28 cellular contexts compared by ENCODE assay signal in the genomic region with DNA sequence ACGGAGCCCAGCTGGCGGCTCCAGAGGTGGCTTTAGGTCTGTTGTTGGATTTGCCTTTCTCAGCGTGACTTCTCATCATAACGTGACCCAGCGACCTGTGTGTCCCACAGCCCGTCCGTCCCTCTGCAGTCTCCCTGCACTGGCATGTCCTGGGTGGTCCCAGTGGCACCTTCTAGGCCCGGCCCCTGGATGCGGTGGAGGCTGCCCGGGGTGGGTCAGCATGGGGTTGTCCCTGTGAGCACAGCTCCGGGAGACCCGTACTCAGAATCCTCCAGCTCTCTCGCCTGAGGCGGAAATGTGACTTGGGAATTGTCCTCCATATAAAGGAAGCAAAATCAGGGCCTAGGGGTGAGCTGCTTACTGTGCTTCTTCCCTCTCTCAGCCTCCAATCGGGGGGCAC. TPM values are rescaled to one million over a fixed set of nuclear protein-coding genes. Genes with fewer than 3 reads are reported as not detected.
A peak's percentile ranks its signal among the peaks of the same experiment; 100 is the strongest.
DNase-seq lines count a peak whose midpoint lies in the region; ATAC-seq and TF ChIP-seq lines count a peak whose summit lies in the region.
"Had no signal": no experiment of that assay in that cellular context is flagged by ENCODE, and none has a peak within 500 bp of the region (broad histone marks: within the 10 kb centered on the region; RNA-seq: fewer than 3 reads in every experiment).

No MANE protein-coding gene starts in this region.

- H3K4me3 Mint-ChIP-seq in activated naive CD8-positive, alpha-beta T cell treated with anti-CD3 and anti-CD28 coated beads for 36 hours, result no peak overlapping the region
- no peak overlapping the region for H3K4me3 Mint-ChIP-seq in activated naive CD8-positive, alpha-beta T cell treated with anti-CD3 and anti-CD28 coated beads, Interleukin-2, amount 50 U/mL, for 24 hours
- no peak overlapping the region for H3K4me3 Mint-ChIP-seq in nephron
- H3K4me3 Mint-ChIP-seq: activated T-cell treated with anti-CD3 and anti-CD28 coated beads, Interleukin-2, amount 50 U/mL, for 4 hours; effector memory CD8-positive, alpha-beta T cell had no signal

- H3K4me1 ChIP-seq in ascending aorta (peaks cover 3 to 33% of the 10 kb centered on the region in 2 donors), tibial artery (peaks cover 0 to 71% (median 47%) of the 10 kb centered on the region in 4 donors), thyroid gland (peaks cover 4 to 29% of the 10 kb centered on the region in 2 donors)

- intact Hi-C loops in ascending aorta (cut with DNase I), result loop anchor here (10.0 kb wide), 1 partner anchor 1885 kb away; no protein-coding TSS in a partner anchor
- intact Hi-C loops in tibial artery (cut with DNase I; ENCODE audit: low total_unique reads), result loop anchor here (5.0 kb wide), 1 partner anchor 67 kb away; the partner anchor contains the start of gene FOXK1
- intact Hi-C loops in thyroid gland (cut with DNase I), result loop anchor here (5.0 kb wide), 2 partner anchors 67 to 107 kb away; partner anchors contain the start of gene FOXK1

- H3K27ac ChIP-seq in ascending aorta, result peak overlapping the region; percentile 81 to 94
- peak overlapping the region; percentile 80 to 91 for H3K27ac ChIP-seq in tibial artery
- H3K27ac ChIP-seq in thyroid gland, result no peak overlapping the region
- H3K27ac ChIP-seq: 22Rv1, brain microvascular endothelial cell, colonic mucosa, hepatocyte, KMS-11, WERI-Rb-1 had no signal

- H3K27me3 Mint-ChIP-seq in activated naive CD8-positive, alpha-beta T cell treated with anti-CD3 and anti-CD28 coated beads for 36 hours, result no peaks in the 10 kb centered on the region
- H3K27me3 Mint-ChIP-seq in activated naive CD8-positive, alpha-beta T cell treated with anti-CD3 and anti-CD28 coated beads, Interleukin-2, amount 50 U/mL, for 24 hours, result no peaks in the 10 kb centered on the region
- H3K27me3 Mint-ChIP-seq in nephron (ENCODE audit: low read depth), result no peaks in the 10 kb centered on the region
- H3K27me3 Mint-ChIP-seq: CD8-positive, alpha-beta memory T cell; effector memory CD8-positive, alpha-beta T cell had no signal

- no peak for TF ChIP-seq POLR2A in thyroid gland (IDR thresholded peaks at IDR 0.05)

- peaks cover 46% of the 10 kb centered on the region for H3K4me1 Mint-ChIP-seq in activated naive CD8-positive, alpha-beta T cell treated with anti-CD3 and anti-CD28 coated beads for 36 hours
- peaks cover 53% of the 10 kb centered on the region for H3K4me1 Mint-ChIP-seq in activated naive CD8-positive, alpha-beta T cell treated with anti-CD3 and anti-CD28 coated beads, Interleukin-2, amount 50 U/mL, for 24 hours
- H3K4me1 Mint-ChIP-seq in nephron, result peaks cover 33% of the 10 kb centered on the region

- H3K27me3 ChIP-seq in ascending aorta, result no peaks in the 10 kb centered on the region
- H3K27me3 ChIP-seq in tibial artery, result no peaks in the 10 kb centered on the region
- no peaks in the 10 kb centered on the region for H3K27me3 ChIP-seq in thyroid gland
- H3K27me3 ChIP-seq: brain microvascular endothelial cell, colonic mucosa, hepatocyte had no signal

- H3K36me3 Mint-ChIP-seq in activated naive CD8-positive, alpha-beta T cell treated with anti-CD3 and anti-CD28 coated beads for 36 hours, result peaks cover 34% of the 10 kb centered on the region
- peaks cover 22% of the 10 kb centered on the region for H3K36me3 Mint-ChIP-seq in activated naive CD8-positive, alpha-beta T cell treated with anti-CD3 and anti-CD28 coated beads, Interleukin-2, amount 50 U/mL, for 24 hours (ENCODE audit: low read depth)
- H3K36me3 Mint-ChIP-seq in nephron (ENCODE audit: low read depth), result peaks cover 32% of the 10 kb centered on the region

- ATAC-seq in activated naive CD8-positive, alpha-beta T cell treated with anti-CD3 and anti-CD28 coated beads, Interleukin-2, amount 50 U/mL, for 24 hours, result no peak
- ATAC-seq in HG03432 (IDR thresholded peaks at IDR 0.05; ENCODE audit: unreplicated experiment) (no peak), HG02798 (IDR thresholded peaks at IDR 0.05; ENCODE audit: poor library complexity, unreplicated experiment) (no peak)
- ATAC-seq: activated T-cell treated with anti-CD3 and anti-CD28 coated beads, Interleukin-2, amount 50 U/mL, for 4 hours; effector memory CD8-positive, alpha-beta T cell had no signal

- H3K4me3 ChIP-seq in ascending aorta (no peak overlapping the region), tibial artery (no peak overlapping the region), thyroid gland (replicated peaks in 1 of 3) (no peak overlapping the region)
- H3K4me3 ChIP-seq: colonic mucosa, hepatocyte, smooth muscle cell had no signal

- peaks cover 1% of the 10 kb centered on the region for H3K9me3 Mint-ChIP-seq in activated naive CD8-positive, alpha-beta T cell treated with anti-CD3 and anti-CD28 coated beads for 36 hours
- H3K9me3 Mint-ChIP-seq in activated naive CD8-positive, alpha-beta T cell treated with anti-CD3 and anti-CD28 coated beads, Interleukin-2, amount 50 U/mL, for 24 hours, result no peaks in the 10 kb centered on the region
- H3K9me3 Mint-ChIP-seq in nephron, result no peaks in the 10 kb centered on the region
- H3K9me3 Mint-ChIP-seq: activated T-cell treated with anti-CD3 and anti-CD28 coated beads, Interleukin-2, amount 50 U/mL, for 4 hours; CD8-positive, alpha-beta memory T cell; effector memory CD8-positive, alpha-beta T cell had no signal

- TF ChIP-seq CTCF in ascending aorta (IDR thresholded peaks at IDR 0.05), result no peak
- no peak for TF ChIP-seq CTCF in nephron (IDR thresholded peaks at IDR 0.05; ENCODE audit: unreplicated experiment in 3 of 3)
- TF ChIP-seq CTCF in tibial artery (IDR thresholded peaks at IDR 0.05), result no peak
- no peak for TF ChIP-seq CTCF in thyroid gland (IDR thresholded peaks at IDR 0.05)

- peak overlapping the region; percentile 34 for H3K27ac Mint-ChIP-seq in activated naive CD8-positive, alpha-beta T cell treated with anti-CD3 and anti-CD28 coated beads for 36 hours
- no peak overlapping the region for H3K27ac Mint-ChIP-seq in activated naive CD8-positive, alpha-beta T cell treated with anti-CD3 and anti-CD28 coated beads, Interleukin-2, amount 50 U/mL, for 24 hours
- peak overlapping the region in 2 of 3 experiments; percentile 95 to 96 for H3K27ac Mint-ChIP-seq in nephron

- no peak for DNase-seq in activated naive CD8-positive, alpha-beta T cell treated with anti-CD3 and anti-CD28 coated beads for 36 hours
- DNase-seq in activated naive CD8-positive, alpha-beta T cell treated with anti-CD3 and anti-CD28 coated beads, Interleukin-2, amount 50 U/mL, for 24 hours, result no peak
- DNase-seq in ascending aorta (ENCODE audit: low spot score in 2 of 2), result no peak
- DNase-seq in tibial artery, result no peak
- DNase-seq in thyroid gland, result no peak
- DNase-seq: activated CD4-positive, alpha-beta T cell treated with anti-CD3 and anti-CD28 coated beads for 48 hours; activated gamma-delta T cell treated with Interleukin-2 at 50 U/mL for 16 hours; activated T-cell treated with anti-CD3 and anti-CD28 coated beads, Interleukin-2, amount 50 U/mL, for 4 hours; brain microvascular endothelial cell; CD8-positive, alpha-beta memory T cell; colonic mucosa; effector memory CD8-positive, alpha-beta T cell; erythroblast; foreskin fibroblast; NCI-H1417; NCI-H2081 treated with DMSO at 0.1 percent for 48 hours; NCI-H446 treated with DMSO at 0.1 percent for 48 hours; stimulated activated CD4-positive, alpha-beta T cell treated with anti-CD3 and anti-CD28 coated beads, Interleukin-1b, Interleukin-23, amount 100 ng/mL, for 48 hours; stimulated activated CD8-positive, alpha-beta memory T cell treated with anti-CD3 and anti-CD28 coated beads, Interleukin-4, amount 100 ng/mL, for 48 hours; T1000; WERI-Rb-1 had no signal

- H3K36me3 ChIP-seq in ascending aorta (peaks cover 6 to 20% of the 10 kb centered on the region in 2 donors), tibial artery (peaks cover 4 to 43% (median 7%) of the 10 kb centered on the region in 3 donors), thyroid gland (peaks cover 0 to 5% of the 10 kb centered on the region in 2 donors)

- 95 to 97% methylated on average over 14 to 15 of the region's 15 CpGs for WGBS in thyroid gland, 2 donors

- no peaks in the 10 kb centered on the region for H3K9me3 ChIP-seq in ascending aorta
- H3K9me3 ChIP-seq in tibial artery, result no peaks in the 10 kb centered on the region
- H3K9me3 ChIP-seq in thyroid gland, result no peaks in the 10 kb centered on the region
- H3K9me3 ChIP-seq: colonic mucosa had no signal

RNA-seq across cellular contexts. Expression of gene AP5Z1, which starts 25.6 kb away (rescaled TPM):
- 10 to 100 TPM; 43.1 to 47.1 TPM for total RNA-seq in activated naive CD8-positive, alpha-beta T cell treated with anti-CD3 and anti-CD28 coated beads for 36 hours
- total RNA-seq in ascending aorta (115 TPM), thyroid gland (10 to 100 TPM; 19.7 to 35.4 (median 25.4) TPM)

Comparison
In these comparisons a context has a peak if more than half of its experiments do, and no peak if none do; other contexts are left out.
1. H3K27ac ChIP-seq: peak in ascending aorta (2 of 2) and tibial artery (2 of 2); none in thyroid gland (0 of 3).